ENCODE assay signal across 23 cellular contexts in the genomic region with DNA sequence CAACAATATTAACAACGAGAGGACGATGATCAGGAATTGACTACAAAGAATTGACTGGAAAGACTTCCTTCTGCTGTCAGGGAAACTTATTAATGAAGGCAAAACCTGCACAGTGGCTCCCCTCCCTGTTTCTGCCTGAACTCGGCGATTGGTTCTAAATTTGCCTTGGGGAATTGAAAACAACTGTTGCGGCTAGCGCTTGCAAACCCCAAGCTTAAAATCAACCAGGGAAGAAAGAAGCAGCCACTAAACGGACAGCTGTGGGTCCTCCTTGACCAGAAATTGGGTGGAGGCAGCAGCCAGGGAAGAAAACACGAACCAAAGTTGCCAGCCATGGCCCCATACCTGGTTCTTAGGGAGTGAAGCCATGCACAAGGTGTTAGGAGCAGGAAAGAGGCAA.
"Had no signal": no experiment of that assay in that cellular context is flagged by ENCODE, and none has a peak within 500 bp of the region (broad histone marks: within the 10 kb centered on the region; RNA-seq: fewer than 3 reads in every experiment).

No MANE protein-coding gene starts in this region.

- H3K27ac Mint-ChIP-seq: activated B cell treated with CpG ODN at 0.5 μM for 24 hours; activated CD4-positive, alpha-beta memory T cell treated with anti-CD3 and anti-CD28 coated beads for 36 hours; activated CD4-positive, alpha-beta T cell treated with anti-CD3 and anti-CD28 coated beads, Interleukin-2, amount 10 ng/mL, durations not matched to agents 7 days and 5 days; activated naive CD4-positive, alpha-beta T cell treated with anti-CD3 and anti-CD28 coated beads for 36 hours; activated naive CD8-positive, alpha-beta T cell; brain; T-helper 17 cell had no signal

- H3K4me3 Mint-ChIP-seq: activated B cell treated with CpG ODN at 0.5 μM for 24 hours; activated CD4-positive, alpha-beta memory T cell treated with anti-CD3 and anti-CD28 coated beads for 36 hours; activated CD4-positive, alpha-beta T cell treated with anti-CD3 and anti-CD28 coated beads, Interleukin-2, amount 10 ng/mL, durations not matched to agents 7 days and 5 days; activated naive CD4-positive, alpha-beta T cell treated with anti-CD3 and anti-CD28 coated beads for 36 hours; activated naive CD8-positive, alpha-beta T cell; activated T-cell treated with anti-CD3 and anti-CD28 coated beads, Interleukin-2, amount 50 U/mL, for 4 hours; brain; central memory CD8-positive, alpha-beta T cell; T-helper 17 cell had no signal

- H3K4me3 ChIP-seq: PC-9 had no signal

- DNase-seq: activated B cell treated with CpG ODN at 0.5 μM for 24 hours; activated CD4-positive, alpha-beta memory T cell treated with anti-CD3 and anti-CD28 coated beads for 36 hours; activated CD4-positive, alpha-beta T cell treated with anti-CD3 and anti-CD28 coated beads for 1 hour; activated CD4-positive, alpha-beta T cell treated with anti-CD3 and anti-CD28 coated beads, Interleukin-2, amount 10 ng/mL, durations not matched to agents 7 days and 5 days; activated CD8-positive, alpha-beta memory T cell treated with anti-CD3 and anti-CD28 coated beads for 24 hours; activated effector memory CD4-positive, alpha-beta T cell treated with anti-CD3 and anti-CD28 coated beads, Interleukin-2, amount 50 U/mL, for 16 hours; activated naive CD4-positive, alpha-beta T cell treated with anti-CD3 and anti-CD28 coated beads for 36 hours; activated T-cell treated with anti-CD3 and anti-CD28 coated beads, Interleukin-2, amount 50 U/mL, for 4 hours; amygdala; NCI-H1048; NCI-H146; NCI-H187 treated with DMSO at 0.1 percent for 48 hours; NCI-H2081 treated with DMSO at 0.1 percent for 48 hours; NCI-H446; NCI-H524; PC-9; SIG-M5; T-helper 17 cell; T-helper 9 cell had no signal

- H3K27me3 Mint-ChIP-seq: activated CD4-positive, alpha-beta memory T cell treated with anti-CD3 and anti-CD28 coated beads for 36 hours; activated CD4-positive, alpha-beta T cell treated with anti-CD3 and anti-CD28 coated beads, Interleukin-2, amount 10 ng/mL, durations not matched to agents 7 days and 5 days; T-helper 17 cell had no signal

- H3K4me1 Mint-ChIP-seq: activated B cell treated with CpG ODN at 0.5 μM for 24 hours; activated CD4-positive, alpha-beta T cell treated with anti-CD3 and anti-CD28 coated beads, Interleukin-2, amount 10 ng/mL, durations not matched to agents 7 days and 5 days; central memory CD8-positive, alpha-beta T cell; T-helper 17 cell had no signal

- ATAC-seq: activated T-cell treated with anti-CD3 and anti-CD28 coated beads, Interleukin-2, amount 50 U/mL, for 4 hours; T-helper 17 cell had no signal

- H2AFZ ChIP-seq: PC-9 had no signal

- H3K27ac ChIP-seq: KMS-11, PC-9 had no signal

- H3K36me3 Mint-ChIP-seq: activated CD4-positive, alpha-beta memory T cell treated with anti-CD3 and anti-CD28 coated beads for 36 hours; activated naive CD8-positive, alpha-beta T cell; brain had no signal

- H3K4me2 ChIP-seq: KMS-11, PC-9 had no signal

- H3K9me3 Mint-ChIP-seq: activated B cell treated with CpG ODN at 0.5 μM for 24 hours; activated CD4-positive, alpha-beta memory T cell treated with anti-CD3 and anti-CD28 coated beads for 36 hours; activated CD4-positive, alpha-beta T cell treated with anti-CD3 and anti-CD28 coated beads, Interleukin-2, amount 10 ng/mL, durations not matched to agents 7 days and 5 days; central memory CD8-positive, alpha-beta T cell had no signal
